ENCODE assay signal across 1 cellular context in the genomic region with DNA sequence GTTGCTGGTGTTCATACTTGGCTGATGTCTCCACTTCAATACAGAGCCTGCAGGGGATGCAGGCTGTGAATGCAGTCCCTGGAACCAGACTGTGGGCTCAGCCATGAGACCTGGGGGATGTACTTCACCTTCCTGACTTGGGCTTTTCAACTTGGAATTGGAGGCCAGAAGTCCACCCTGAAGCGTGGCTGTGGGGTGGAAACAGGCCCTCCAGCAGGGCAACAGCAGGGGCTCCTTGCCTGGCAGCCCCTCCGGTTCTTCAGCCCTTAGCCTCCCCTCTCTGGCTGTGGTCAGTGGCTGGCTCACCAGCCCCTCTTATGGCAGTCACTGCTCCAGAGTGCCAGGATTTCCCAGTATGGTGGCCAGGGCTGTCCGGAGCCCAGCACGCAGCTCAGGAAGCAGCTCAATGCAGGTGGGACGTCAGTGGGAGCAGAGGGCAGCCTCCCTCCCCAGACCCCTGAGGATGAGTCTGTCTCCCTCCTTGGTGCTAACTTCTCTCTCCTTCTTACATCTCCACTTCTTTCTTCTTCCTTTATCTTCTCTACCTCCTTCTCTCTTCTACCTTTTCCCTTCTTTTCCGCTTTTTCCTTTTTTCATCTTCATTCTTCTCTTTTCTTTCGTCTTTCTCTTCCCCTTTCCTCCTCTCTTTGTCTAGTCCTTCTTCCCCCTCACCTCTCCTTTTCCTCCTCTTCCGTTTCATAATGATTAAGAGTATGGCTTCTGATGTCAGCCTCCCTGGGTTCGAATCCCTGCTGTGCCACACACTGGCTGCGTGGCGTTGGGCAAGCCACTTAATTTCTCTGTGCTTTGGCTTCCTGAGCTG.
TF ChIP-seq lines count a peak whose summit lies in the region.

No MANE protein-coding gene starts in this region.

TF ChIP-seq in HepG2, 621 proteins besides CTCF, POLR2A, EP300 and RAD21 (continued from another document):
- no peak for TF ChIP-seq ZNF530 (CRISPR knock-in tag; IDR thresholded peaks at IDR 0.05; ENCODE audit: low read depth)
- no peak for TF ChIP-seq CBX1 (IDR thresholded peaks at IDR 0.05; ENCODE audit: low read depth)
- no peak for TF ChIP-seq CBFB (CRISPR knock-in tag; IDR thresholded peaks at IDR 0.05)
- TF ChIP-seq, protein P1, sequence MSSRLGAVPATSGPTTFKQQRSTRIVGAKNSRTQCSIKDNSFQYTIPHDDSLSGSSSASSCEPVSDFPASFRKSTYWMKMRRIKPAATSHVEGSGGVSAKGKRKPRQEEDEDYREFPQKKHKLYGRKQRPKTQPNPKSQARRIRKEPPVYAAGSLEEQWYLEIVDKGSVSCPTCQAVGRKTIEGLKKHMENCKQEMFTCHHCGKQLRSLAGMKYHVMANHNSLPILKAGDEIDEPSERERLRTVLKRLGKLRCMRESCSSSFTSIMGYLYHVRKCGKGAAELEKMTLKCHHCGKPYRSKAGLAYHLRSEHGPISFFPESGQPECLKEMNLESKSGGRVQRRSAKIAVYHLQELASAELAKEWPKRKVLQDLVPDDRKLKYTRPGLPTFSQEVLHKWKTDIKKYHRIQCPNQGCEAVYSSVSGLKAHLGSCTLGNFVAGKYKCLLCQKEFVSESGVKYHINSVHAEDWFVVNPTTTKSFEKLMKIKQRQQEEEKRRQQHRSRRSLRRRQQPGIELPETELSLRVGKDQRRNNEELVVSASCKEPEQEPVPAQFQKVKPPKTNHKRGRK (CRISPR knock-in tag; IDR thresholded peaks at IDR 0.05) = peak; percentile 51; the same call in 1 of the 2 replicates
- TF ChIP-seq NONO (IDR thresholded peaks at IDR 0.05) = 0 out of 2 replicates have a peak, but pooled peaks have one; percentile 54
- no peak for TF ChIP-seq NONO (CRISPR knock-in tag; conservative IDR thresholded peaks at IDR 0.05)
- no peak for TF ChIP-seq MLLT10 (CRISPR knock-in tag; IDR thresholded peaks at IDR 0.05)
- no peak for TF ChIP-seq MTA3 (CRISPR knock-in tag; IDR thresholded peaks at IDR 0.05)
- TF ChIP-seq SMARCC2 (IDR thresholded peaks at IDR 0.05) = no peak
- TF ChIP-seq, protein P2, sequence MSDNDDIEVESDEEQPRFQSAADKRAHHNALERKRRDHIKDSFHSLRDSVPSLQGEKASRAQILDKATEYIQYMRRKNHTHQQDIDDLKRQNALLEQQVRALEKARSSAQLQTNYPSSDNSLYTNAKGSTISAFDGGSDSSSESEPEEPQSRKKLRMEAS (IDR thresholded peaks at IDR 0.05) = no peak
- TF ChIP-seq LCORL (IDR thresholded peaks at IDR 0.05) = 0 out of 2 replicates have a peak, but pooled peaks have one; percentile 45
- no peak for TF ChIP-seq LCORL (CRISPR knock-in tag; IDR thresholded peaks at IDR 0.05)
- TF ChIP-seq SP1 (IDR thresholded peaks at IDR 0.05) = 0 out of 2 replicates have a peak, but pooled peaks have one; percentile 10
- TF ChIP-seq SP1 (CRISPR knock-in tag; IDR thresholded peaks at IDR 0.05) = no peak
- no peak for TF ChIP-seq POLR2AphosphoS2 (IDR thresholded peaks at IDR 0.05; ENCODE audit: low read depth, low read length)
- TF ChIP-seq ONECUT2 (CRISPR knock-in tag; IDR thresholded peaks at IDR 0.05) = no peak
- TF ChIP-seq ZNF292 (CRISPR knock-in tag; IDR thresholded peaks at IDR 0.05; ENCODE audit: borderline replicate concordance, low read depth) = no peak
- TF ChIP-seq ZSCAN12 (CRISPR knock-in tag; IDR thresholded peaks at IDR 0.05) = no peak
- TF ChIP-seq ZNF124 (CRISPR knock-in tag; IDR thresholded peaks at IDR 0.05) = no peak
- TF ChIP-seq RCOR2 (CRISPR knock-in tag; IDR thresholded peaks at IDR 0.05) = no peak
- TF ChIP-seq, protein P3, sequence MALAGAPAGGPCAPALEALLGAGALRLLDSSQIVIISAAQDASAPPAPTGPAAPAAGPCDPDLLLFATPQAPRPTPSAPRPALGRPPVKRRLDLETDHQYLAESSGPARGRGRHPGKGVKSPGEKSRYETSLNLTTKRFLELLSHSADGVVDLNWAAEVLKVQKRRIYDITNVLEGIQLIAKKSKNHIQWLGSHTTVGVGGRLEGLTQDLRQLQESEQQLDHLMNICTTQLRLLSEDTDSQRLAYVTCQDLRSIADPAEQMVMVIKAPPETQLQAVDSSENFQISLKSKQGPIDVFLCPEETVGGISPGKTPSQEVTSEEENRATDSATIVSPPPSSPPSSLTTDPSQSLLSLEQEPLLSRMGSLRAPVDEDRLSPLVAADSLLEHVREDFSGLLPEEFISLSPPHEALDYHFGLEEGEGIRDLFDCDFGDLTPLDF (CRISPR knock-in tag; IDR thresholded peaks at IDR 0.05) = no peak
- TF ChIP-seq, protein P4, sequence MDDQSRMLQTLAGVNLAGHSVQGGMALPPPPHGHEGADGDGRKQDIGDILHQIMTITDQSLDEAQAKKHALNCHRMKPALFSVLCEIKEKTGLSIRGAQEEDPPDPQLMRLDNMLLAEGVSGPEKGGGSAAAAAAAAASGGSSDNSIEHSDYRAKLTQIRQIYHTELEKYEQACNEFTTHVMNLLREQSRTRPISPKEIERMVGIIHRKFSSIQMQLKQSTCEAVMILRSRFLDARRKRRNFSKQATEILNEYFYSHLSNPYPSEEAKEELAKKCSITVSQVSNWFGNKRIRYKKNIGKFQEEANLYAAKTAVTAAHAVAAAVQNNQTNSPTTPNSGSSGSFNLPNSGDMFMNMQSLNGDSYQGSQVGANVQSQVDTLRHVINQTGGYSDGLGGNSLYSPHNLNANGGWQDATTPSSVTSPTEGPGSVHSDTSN (CRISPR knock-in tag; IDR thresholded peaks at IDR 0.05; ENCODE audit: borderline replicate concordance) = no peak
- TF ChIP-seq, protein P5, sequence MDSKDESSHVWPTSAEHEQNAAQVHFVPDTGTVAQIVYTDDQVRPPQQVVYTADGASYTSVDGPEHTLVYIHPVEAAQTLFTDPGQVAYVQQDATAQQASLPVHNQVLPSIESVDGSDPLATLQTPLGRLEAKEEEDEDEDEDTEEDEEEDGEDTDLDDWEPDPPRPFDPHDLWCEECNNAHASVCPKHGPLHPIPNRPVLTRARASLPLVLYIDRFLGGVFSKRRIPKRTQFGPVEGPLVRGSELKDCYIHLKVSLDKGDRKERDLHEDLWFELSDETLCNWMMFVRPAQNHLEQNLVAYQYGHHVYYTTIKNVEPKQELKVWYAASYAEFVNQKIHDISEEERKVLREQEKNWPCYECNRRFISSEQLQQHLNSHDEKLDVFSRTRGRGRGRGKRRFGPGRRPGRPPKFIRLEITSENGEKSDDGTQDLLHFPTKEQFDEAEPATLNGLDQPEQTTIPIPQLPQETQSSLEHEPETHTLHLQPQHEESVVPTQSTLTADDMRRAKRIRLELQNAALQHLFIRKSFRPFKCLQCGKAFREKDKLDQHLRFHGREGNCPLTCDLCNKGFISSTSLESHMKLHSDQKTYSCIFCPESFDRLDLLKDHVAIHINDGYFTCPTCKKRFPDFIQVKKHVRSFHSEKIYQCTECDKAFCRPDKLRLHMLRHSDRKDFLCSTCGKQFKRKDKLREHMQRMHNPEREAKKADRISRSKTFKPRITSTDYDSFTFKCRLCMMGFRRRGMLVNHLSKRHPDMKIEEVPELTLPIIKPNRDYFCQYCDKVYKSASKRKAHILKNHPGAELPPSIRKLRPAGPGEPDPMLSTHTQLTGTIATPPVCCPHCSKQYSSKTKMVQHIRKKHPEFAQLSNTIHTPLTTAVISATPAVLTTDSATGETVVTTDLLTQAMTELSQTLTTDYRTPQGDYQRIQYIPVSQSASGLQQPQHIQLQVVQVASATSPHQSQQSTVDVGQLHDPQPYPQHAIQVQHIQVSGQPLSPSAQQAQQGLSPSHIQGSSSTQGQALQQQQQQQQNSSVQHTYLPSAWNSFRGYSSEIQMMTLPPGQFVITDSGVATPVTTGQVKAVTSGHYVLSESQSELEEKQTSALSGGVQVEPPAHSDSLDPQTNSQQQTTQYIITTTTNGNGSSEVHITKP (CRISPR knock-in tag; IDR thresholded peaks at IDR 0.05; ENCODE audit: low read depth) = no peak
- TF ChIP-seq, protein P6, sequence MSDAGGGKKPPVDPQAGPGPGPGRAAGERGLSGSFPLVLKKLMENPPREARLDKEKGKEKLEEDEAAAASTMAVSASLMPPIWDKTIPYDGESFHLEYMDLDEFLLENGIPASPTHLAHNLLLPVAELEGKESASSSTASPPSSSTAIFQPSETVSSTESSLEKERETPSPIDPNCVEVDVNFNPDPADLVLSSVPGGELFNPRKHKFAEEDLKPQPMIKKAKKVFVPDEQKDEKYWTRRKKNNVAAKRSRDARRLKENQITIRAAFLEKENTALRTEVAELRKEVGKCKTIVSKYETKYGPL (CRISPR knock-in tag; IDR thresholded peaks at IDR 0.05) = no peak
- no peak for TF ChIP-seq ZNF430 (CRISPR knock-in tag; IDR thresholded peaks at IDR 0.05)
- TF ChIP-seq SOX5 (CRISPR knock-in tag; IDR thresholded peaks at IDR 0.05; ENCODE audit: borderline replicate concordance) = no peak
- TF ChIP-seq HNRNPL (IDR thresholded peaks at IDR 0.05; ENCODE audit: low read depth, low read length) = no peak
- no peak for TF ChIP-seq HMGA1 (CRISPR knock-in tag; conservative IDR thresholded peaks at IDR 0.05)
- no peak for TF ChIP-seq BRD4 (CRISPR knock-in tag; IDR thresholded peaks at IDR 0.05)
- no peak for TF ChIP-seq AGO1 (IDR thresholded peaks at IDR 0.05; ENCODE audit: low read depth, low read length, poor library complexity, severe bottlenecking)
- 0 out of 2 replicates have a peak, but pooled peaks have one; percentile 7 for TF ChIP-seq GABPA (IDR thresholded peaks at IDR 0.05; ENCODE audit: low read depth, low read length)
- TF ChIP-seq GABPA (CRISPR knock-in tag; IDR thresholded peaks at IDR 0.05; ENCODE audit: low read depth) = no peak
- no peak for TF ChIP-seq HNRNPUL1 (IDR thresholded peaks at IDR 0.05; ENCODE audit: low read depth, low read length)
